ENCODE assay signal across 25 cellular contexts in genomic region chr22:45704648-45705047, GRCh38.
"Had no signal": no experiment of that assay in that cellular context is flagged by ENCODE, and none has a peak within 500 bp of the region (broad histone marks: within the 10 kb centered on the region; RNA-seq: fewer than 3 reads in every experiment).

No MANE protein-coding gene starts in this region.

- H3K27me3 Mint-ChIP-seq: activated CD4-positive, alpha-beta T cell treated with anti-CD3 and anti-CD28 coated beads for 36 hours; activated naive CD8-positive, alpha-beta T cell treated with anti-CD3 and anti-CD28 coated beads for 36 hours; activated T-cell treated with anti-CD3 and anti-CD28 coated beads, Interleukin-2, amount 50 U/mL, for 24 hours; natural killer cell treated with Interleukin-12 subunit alpha and Interleukin-12 subunit beta and Interleukin-15 and Interleukin-18, amount 100 ng/mL, for 72 hours; type B pancreatic cell had no signal

- H3K9me3 ChIP-seq: left ventricle myocardium inferior, ovary, psoas muscle, right atrium auricular region, spleen, thoracic aorta, vagina had no signal

- H3K27ac Mint-ChIP-seq: activated CD4-positive, alpha-beta T cell treated with anti-CD3 and anti-CD28 coated beads for 36 hours; activated naive CD8-positive, alpha-beta T cell treated with anti-CD3 and anti-CD28 coated beads for 36 hours; activated T-cell treated with anti-CD3 and anti-CD28 coated beads, Interleukin-2, amount 50 U/mL, for 24 hours; natural killer cell treated with Interleukin-12 subunit alpha and Interleukin-12 subunit beta and Interleukin-15 and Interleukin-18, amount 100 ng/mL, for 72 hours; type B pancreatic cell; WTC11 had no signal

- H3K4me3 Mint-ChIP-seq: activated CD4-positive, alpha-beta T cell treated with anti-CD3 and anti-CD28 coated beads for 36 hours; activated naive CD8-positive, alpha-beta T cell treated with anti-CD3 and anti-CD28 coated beads for 36 hours; activated T-cell treated with anti-CD3 and anti-CD28 coated beads, Interleukin-2, amount 50 U/mL, for 24 hours; natural killer cell treated with Interleukin-12 subunit alpha and Interleukin-12 subunit beta and Interleukin-15 and Interleukin-18, amount 100 ng/mL, for 72 hours; type B pancreatic cell; WTC11 had no signal

- ATAC-seq: activated CD4-positive, alpha-beta T cell treated with anti-CD3 and anti-CD28 coated beads for 36 hours; natural killer cell treated with Interleukin-12 subunit alpha and Interleukin-12 subunit beta and Interleukin-15 and Interleukin-18, amount 100 ng/mL, for 72 hours; psoas muscle; WTC11 had no signal

- H3K27me3 ChIP-seq: ovary, right atrium auricular region, spleen, vagina had no signal

- H3K27ac ChIP-seq: left ventricle myocardium inferior, ovary, psoas muscle, right atrium auricular region, spleen, thoracic aorta, vagina had no signal

- H3K9me3 Mint-ChIP-seq: activated naive CD8-positive, alpha-beta T cell treated with anti-CD3 and anti-CD28 coated beads for 36 hours; activated T-cell treated with anti-CD3 and anti-CD28 coated beads, Interleukin-2, amount 50 U/mL, for 24 hours; natural killer cell treated with Interleukin-12 subunit alpha and Interleukin-12 subunit beta and Interleukin-15 and Interleukin-18, amount 100 ng/mL, for 72 hours; type B pancreatic cell; WTC11 had no signal

- H3K4me3 ChIP-seq: left ventricle myocardium inferior, ovary, psoas muscle, right atrium auricular region, spleen, thoracic aorta, vagina had no signal

- H3K36me3 ChIP-seq: ovary had no signal

- DNase-seq: activated CD4-positive, alpha-beta T cell treated with anti-CD3 and anti-CD28 coated beads for 36 hours; activated CD4-positive, alpha-beta T cell treated with anti-CD3 and anti-CD28 coated beads, Interleukin-2, amount 50 U/mL, for 4 hours; activated CD8-positive, alpha-beta memory T cell treated with anti-CD3 and anti-CD28 coated beads for 24 hours; activated CD8-positive, alpha-beta memory T cell treated with anti-CD3 and anti-CD28 coated beads, Interleukin-2, amount 50 U/mL, for 4 hours; activated naive CD4-positive, alpha-beta T cell treated with Interleukin-2 at 50 U/mL for 16 hours; activated naive CD8-positive, alpha-beta T cell treated with anti-CD3 and anti-CD28 coated beads for 36 hours; activated T-cell treated with anti-CD3 and anti-CD28 coated beads, Interleukin-2, amount 50 U/mL, for 24 hours; amniotic stem cell; foreskin melanocyte; glutamatergic neuron; hippocampal formation; left ventricle myocardium inferior; mammary epithelial cell; midbrain; ovary; psoas muscle; spleen; stimulated activated CD4-positive, alpha-beta T cell treated with anti-CD3 and anti-CD28 coated beads, Interleukin-4, amount 100 ng/mL, for 4 hours; T1000 had no signal
